In the genomic region with DNA sequence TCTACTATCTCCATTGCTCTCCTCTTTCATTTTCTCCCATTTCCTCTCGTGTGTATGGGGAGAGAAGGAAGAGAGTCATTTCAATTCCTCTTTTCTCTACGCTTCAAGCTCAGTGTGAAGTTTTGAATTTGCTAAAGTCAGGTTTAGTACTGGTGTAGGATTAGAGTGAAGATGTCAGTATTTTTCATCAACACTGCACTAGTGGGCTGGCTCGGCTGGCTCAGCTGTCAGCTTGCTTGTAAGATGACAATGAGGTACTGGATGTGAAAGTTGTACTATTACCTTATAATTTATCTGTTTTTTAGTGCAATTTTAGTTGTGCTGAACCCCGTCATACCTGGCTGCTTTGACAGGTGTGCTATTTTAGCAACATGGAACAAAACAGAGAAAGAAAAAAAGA, we compare ENCODE assay signal across 21 cellular contexts. TPM values are rescaled to one million over a fixed set of nuclear protein-coding genes. Genes with fewer than 3 reads are reported as not detected.
DNase-seq lines count a peak whose midpoint lies in the region; ATAC-seq and TF ChIP-seq lines count a peak whose summit lies in the region.
"Had no signal": no experiment of that assay in that cellular context is flagged by ENCODE, and none has a peak within 500 bp of the region (broad histone marks: within the 10 kb centered on the region; RNA-seq: fewer than 3 reads in every experiment).

No MANE protein-coding gene starts in this region.

- POLR2A ChIA-PET in activated CD4-positive, alpha-beta T cell treated with anti-CD3 and anti-CD28 coated beads, Interleukin-2, amount 10 ng/mL, durations not matched to agents 7 days and 5 days (lab: Charles Lee) = no interaction called here
- POLR2A ChIA-PET in activated CD8-positive, alpha-beta T cell treated with anti-CD3 and anti-CD28 coated beads, Interleukin-2, amount 10 ng/mL, durations not matched to agents 7 days and 5 days (lab: Charles Lee) = interaction anchor here (1.0 to 1.3 kb wide), 2 partner anchors 8 to 384 kb away, joined by 3 read pairs; no protein-coding TSS in a partner anchor

- ATAC-seq in GM21515 (IDR thresholded peaks at IDR 0.05; ENCODE audit: unreplicated experiment) = peak; percentile 46
- ATAC-seq in activated CD8-positive, alpha-beta T cell treated with anti-CD3 and anti-CD28 coated beads, Interleukin-2, amount 10 ng/mL, durations not matched to agents 7 days and 5 days = no peak
- ATAC-seq: left lung, mucosa of descending colon had no signal

- peak overlapping the region; percentile 94 for H3K27ac Mint-ChIP-seq in activated CD4-positive, alpha-beta T cell treated with anti-CD3 and anti-CD28 coated beads, Interleukin-2, amount 10 ng/mL, durations not matched to agents 7 days and 5 days
- peak overlapping the region; percentile 93 for H3K27ac Mint-ChIP-seq in activated CD8-positive, alpha-beta T cell treated with anti-CD3 and anti-CD28 coated beads, Interleukin-2, amount 10 ng/mL, durations not matched to agents 7 days and 5 days
- H3K27ac Mint-ChIP-seq in nephron progenitor cell = peak overlapping the region; percentile 26

- H3K4me3 Mint-ChIP-seq in activated CD4-positive, alpha-beta T cell treated with anti-CD3 and anti-CD28 coated beads, Interleukin-2, amount 10 ng/mL, durations not matched to agents 7 days and 5 days = peak overlapping the region; percentile 58
- H3K4me3 Mint-ChIP-seq in activated CD8-positive, alpha-beta T cell treated with anti-CD3 and anti-CD28 coated beads, Interleukin-2, amount 10 ng/mL, durations not matched to agents 7 days and 5 days = peak overlapping the region; percentile 59
- no peak overlapping the region for H3K4me3 Mint-ChIP-seq in nephron progenitor cell

- TF ChIP-seq CTCF in nephron progenitor cell (IDR thresholded peaks at IDR 0.05) = no peak

- H3K36me3 Mint-ChIP-seq in activated CD4-positive, alpha-beta T cell treated with anti-CD3 and anti-CD28 coated beads, Interleukin-2, amount 10 ng/mL, durations not matched to agents 7 days and 5 days (ENCODE audit: low read depth) = peaks cover 12% of the 10 kb centered on the region
- peaks cover 8% of the 10 kb centered on the region for H3K36me3 Mint-ChIP-seq in activated CD8-positive, alpha-beta T cell treated with anti-CD3 and anti-CD28 coated beads, Interleukin-2, amount 10 ng/mL, durations not matched to agents 7 days and 5 days (ENCODE audit: low read depth)
- H3K36me3 Mint-ChIP-seq in nephron progenitor cell (ENCODE audit: low read depth) = no peaks in the 10 kb centered on the region

- DNase-seq in activated CD4-positive, alpha-beta T cell treated with anti-CD3 and anti-CD28 coated beads, Interleukin-2, amount 10 ng/mL, durations not matched to agents 7 days and 5 days = no peak
- no peak for DNase-seq in activated CD4-positive, alpha-beta T cell treated with anti-CD3 and anti-CD28 coated beads, Interleukin-2, amount 50 U/mL, for 4 hours
- no peak for DNase-seq in activated CD8-positive, alpha-beta T cell treated with anti-CD3 and anti-CD28 coated beads, Interleukin-2, amount 10 ng/mL, durations not matched to agents 7 days and 5 days
- DNase-seq in nephron progenitor cell (no peak), KG1 (lab: John Stamatoyannopoulos, UW) (no peak), activated gamma-delta T cell treated with Interleukin-2 at 50 U/mL for 16 hours (no peak)
- no peak for DNase-seq in stimulated activated CD4-positive, alpha-beta T cell treated with anti-CD3 and anti-CD28 coated beads, Interleukin-4, amount 100 ng/mL, for 4 hours
- DNase-seq: ACHN, EL, foreskin fibroblast, left lung, mucosa of descending colon, NCI-H146, NCI-H446 treated with DMSO at 0.1 percent for 48 hours, OCI-M1, upper lobe of left lung had no signal

- H3K9me3 Mint-ChIP-seq in activated CD4-positive, alpha-beta T cell treated with anti-CD3 and anti-CD28 coated beads, Interleukin-2, amount 10 ng/mL, durations not matched to agents 7 days and 5 days = no peaks in the 10 kb centered on the region
- H3K9me3 Mint-ChIP-seq in activated CD8-positive, alpha-beta T cell treated with anti-CD3 and anti-CD28 coated beads, Interleukin-2, amount 10 ng/mL, durations not matched to agents 7 days and 5 days (ENCODE audit: insufficient read depth) = no peaks in the 10 kb centered on the region
- H3K9me3 Mint-ChIP-seq in nephron progenitor cell = no peaks in the 10 kb centered on the region

- CTCF ChIA-PET in activated CD4-positive, alpha-beta T cell treated with anti-CD3 and anti-CD28 coated beads, Interleukin-2, amount 10 ng/mL, durations not matched to agents 7 days and 5 days (lab: Charles Lee) = interaction anchor here (1.0 kb wide), 1 partner anchor 54 kb away, joined by 3 read pairs; no protein-coding TSS in a partner anchor
- CTCF ChIA-PET in activated CD8-positive, alpha-beta T cell treated with anti-CD3 and anti-CD28 coated beads, Interleukin-2, amount 10 ng/mL, durations not matched to agents 7 days and 5 days (lab: Charles Lee) = no interaction called here

- H3K4me1 Mint-ChIP-seq in activated CD4-positive, alpha-beta T cell treated with anti-CD3 and anti-CD28 coated beads, Interleukin-2, amount 10 ng/mL, durations not matched to agents 7 days and 5 days = peaks cover 62% of the 10 kb centered on the region
- H3K4me1 Mint-ChIP-seq in activated CD8-positive, alpha-beta T cell treated with anti-CD3 and anti-CD28 coated beads, Interleukin-2, amount 10 ng/mL, durations not matched to agents 7 days and 5 days (ENCODE audit: low read depth) = peaks cover 61% of the 10 kb centered on the region
- peaks cover 15% of the 10 kb centered on the region for H3K4me1 Mint-ChIP-seq in nephron progenitor cell

- no peaks in the 10 kb centered on the region for H3K27me3 Mint-ChIP-seq in activated CD4-positive, alpha-beta T cell treated with anti-CD3 and anti-CD28 coated beads, Interleukin-2, amount 10 ng/mL, durations not matched to agents 7 days and 5 days
- H3K27me3 Mint-ChIP-seq in activated CD8-positive, alpha-beta T cell treated with anti-CD3 and anti-CD28 coated beads, Interleukin-2, amount 10 ng/mL, durations not matched to agents 7 days and 5 days (ENCODE audit: low read depth) = no peaks in the 10 kb centered on the region
- no peaks in the 10 kb centered on the region for H3K27me3 Mint-ChIP-seq in nephron progenitor cell (ENCODE audit: low read depth, poor library complexity)

RNA-seq across cellular contexts. Expression of gene SH2D1A, which starts 2.1 kb away (rescaled TPM):
- total RNA-seq in activated CD4-positive, alpha-beta T cell treated with anti-CD3 and anti-CD28 coated beads, Interleukin-2, amount 10 ng/mL, durations not matched to agents 7 days and 5 days = 10 to 100 TPM; 63.1 to 64.4 TPM
- 10 to 100 TPM; 42.0 to 42.1 TPM for total RNA-seq in activated CD8-positive, alpha-beta T cell treated with anti-CD3 and anti-CD28 coated beads, Interleukin-2, amount 10 ng/mL, durations not matched to agents 7 days and 5 days
- total RNA-seq: chondrocyte, LHCN-M2 had no signal

RNA-seq across cellular contexts. Expression of gene TEX13D, which starts 11.8 kb away (rescaled TPM):
- not detected for total RNA-seq in activated CD4-positive, alpha-beta T cell treated with anti-CD3 and anti-CD28 coated beads, Interleukin-2, amount 10 ng/mL, durations not matched to agents 7 days and 5 days
- total RNA-seq in activated CD8-positive, alpha-beta T cell treated with anti-CD3 and anti-CD28 coated beads, Interleukin-2, amount 10 ng/mL, durations not matched to agents 7 days and 5 days = not detected
- total RNA-seq: chondrocyte, left lung, LHCN-M2, mucosa of descending colon, osteocyte, SK-MEL-5, upper lobe of left lung had no signal

Comparison
In these comparisons a context has a peak if more than half of its experiments do, and no peak if none do; other contexts are left out.
1. H3K27ac Mint-ChIP-seq: peak in every context shown above with its lines; median percentile 94 in activated CD4-positive, alpha-beta T cell treated with anti-CD3 and anti-CD28 coated beads, Interleukin-2, amount 10 ng/mL, durations not matched to agents 7 days and 5 days; 93 in activated CD8-positive, alpha-beta T cell treated with anti-CD3 and anti-CD28 coated beads, Interleukin-2, amount 10 ng/mL, durations not matched to agents 7 days and 5 days; 26 in nephron progenitor cell.